ENCODE assay signal across 17 cellular contexts in genomic region chr2:238744951-238745350, GRCh38.
DNase-seq lines count a peak whose midpoint lies in the region; ATAC-seq and TF ChIP-seq lines count a peak whose summit lies in the region.
"Had no signal": no experiment of that assay in that cellular context is flagged by ENCODE, and none has a peak within 500 bp of the region (broad histone marks: within the 10 kb centered on the region; RNA-seq: fewer than 3 reads in every experiment).

No MANE protein-coding gene starts in this region.

- no peaks in the 10 kb centered on the region for H3K27me3 ChIP-seq in lung (ENCODE audit: control insufficient read depth, insufficient read depth)
- H3K27me3 ChIP-seq: BLaER1 treated with 17β-estradiol and CSF1 and Interleukin-3, amounts not matched to agents 10 nM and 100 nM had no signal

- H3K27me3 Mint-ChIP-seq in activated CD4-positive, alpha-beta T cell treated with anti-CD3 and anti-CD28 coated beads, Interleukin-2, amount 10 ng/mL, durations not matched to agents 24 days and 14 days: no peaks in the 10 kb centered on the region

- no peak overlapping the region for H3K4me3 ChIP-seq in lung
- H3K4me3 ChIP-seq: A549; BLaER1 treated with 17β-estradiol and CSF1 and Interleukin-3, amounts not matched to agents 10 nM and 100 nM had no signal

- no peaks in the 10 kb centered on the region for H3K36me3 ChIP-seq in lung (ENCODE audit: control insufficient read depth in 2 of 2, insufficient read depth in 2 of 2, low read length in 2 of 2)

- H3K36me3 Mint-ChIP-seq in activated CD4-positive, alpha-beta T cell treated with anti-CD3 and anti-CD28 coated beads, Interleukin-2, amount 10 ng/mL, durations not matched to agents 24 days and 14 days (ENCODE audit: low read depth): no peaks in the 10 kb centered on the region
- H3K36me3 Mint-ChIP-seq: CD8-positive, alpha-beta T cell had no signal

- H3K9me3 ChIP-seq in lung (ENCODE audit: control insufficient read depth in 2 of 2, insufficient read depth in 1 of 2, low read length in 1 of 2): peaks cover 0 to 6% of the 10 kb centered on the region in 2 donors
- H3K9me3 ChIP-seq: Caco-2 had no signal

- no peak overlapping the region for H3K27ac ChIP-seq in lung (ENCODE audit: low read depth in 1 of 2, low read length in 1 of 2)
- H3K27ac ChIP-seq: 22Rv1; A549; BLaER1 treated with 17β-estradiol and CSF1 and Interleukin-3, amounts not matched to agents 10 nM and 100 nM; C4-2B had no signal

- WGBS in lung, 2 donors: 88 to 90% methylated on average over 13 of the region's 13 CpGs

- peaks cover 6% of the 10 kb centered on the region for H3K9me3 Mint-ChIP-seq in activated CD4-positive, alpha-beta T cell treated with anti-CD3 and anti-CD28 coated beads, Interleukin-2, amount 10 ng/mL, durations not matched to agents 24 days and 14 days
- H3K9me3 Mint-ChIP-seq: CD8-positive, alpha-beta T cell had no signal

- H3K4me1 ChIP-seq in lung (ENCODE audit: control insufficient read depth in 2 of 2, insufficient read depth in 2 of 2, low read length in 2 of 2): no peaks in the 10 kb centered on the region
- H3K4me1 ChIP-seq: A549; BLaER1 treated with 17β-estradiol and CSF1 and Interleukin-3, amounts not matched to agents 10 nM and 100 nM; Caco-2 had no signal

- intact Hi-C loops in activated CD4-positive, alpha-beta T cell treated with anti-CD3 and anti-CD28 coated beads, Interleukin-2, amount 10 ng/mL, durations not matched to agents 24 days and 14 days (cut with micrococcal nuclease): no loop called here

- no peak overlapping the region for H3K27ac Mint-ChIP-seq in activated CD4-positive, alpha-beta T cell treated with anti-CD3 and anti-CD28 coated beads, Interleukin-2, amount 10 ng/mL, durations not matched to agents 24 days and 14 days
- H3K27ac Mint-ChIP-seq: B cell; CD4-positive, alpha-beta T cell; CD8-positive, alpha-beta T cell had no signal

- H3K4me3 Mint-ChIP-seq in activated CD4-positive, alpha-beta T cell treated with anti-CD3 and anti-CD28 coated beads, Interleukin-2, amount 10 ng/mL, durations not matched to agents 24 days and 14 days: no peak overlapping the region
- H3K4me3 Mint-ChIP-seq: B cell; CD4-positive, alpha-beta T cell; CD8-positive, alpha-beta T cell had no signal

- no peak for ATAC-seq in lung (ENCODE audit: insufficient read depth, low FRiP score)
- no peak for ATAC-seq in HG02678 (IDR thresholded peaks at IDR 0.05; ENCODE audit: unreplicated experiment)
- ATAC-seq: A549; CD8-positive, alpha-beta T cell had no signal

- DNase-seq in activated CD4-positive, alpha-beta T cell treated with anti-CD3 and anti-CD28 coated beads, Interleukin-2, amount 10 ng/mL, durations not matched to agents 24 days and 14 days: peak; percentile 25
- no peak for DNase-seq in activated CD4-positive, alpha-beta T cell treated with anti-CD3 and anti-CD28 coated beads, Interleukin-2, amount 50 U/mL, for 48 hours
- peak; percentile 20 for DNase-seq in lung (ENCODE audit: low spot score)
- DNase-seq in stimulated activated CD4-positive, alpha-beta T cell treated with anti-CD3 and anti-CD28 coated beads, Interleukin-15, amount 100 ng/mL, for 24 hours: no peak
- DNase-seq: AML-193; Caco-2; Calu3; CD4-positive, alpha-beta T cell; CD8-positive, alpha-beta T cell; DMS79 treated with DMSO at 0.1 percent for 48 hours; GF-D8 had no signal

- H3K4me1 Mint-ChIP-seq in activated CD4-positive, alpha-beta T cell treated with anti-CD3 and anti-CD28 coated beads, Interleukin-2, amount 10 ng/mL, durations not matched to agents 24 days and 14 days: no peaks in the 10 kb centered on the region
- H3K4me1 Mint-ChIP-seq: B cell had no signal

- no peak for TF ChIP-seq CTCF in lung (IDR thresholded peaks at IDR 0.05; ENCODE audit: control extremely low read depth, extremely low read depth)

Comparison
In these comparisons a context has a peak if more than half of its experiments do, and no peak if none do; other contexts are left out.
1. DNase-seq: peak in activated CD4-positive, alpha-beta T cell treated with anti-CD3 and anti-CD28 coated beads, Interleukin-2, amount 10 ng/mL, durations not matched to agents 24 days and 14 days (single experiment) and lung (single experiment); none in activated CD4-positive, alpha-beta T cell treated with anti-CD3 and anti-CD28 coated beads, Interleukin-2, amount 50 U/mL, for 48 hours (0 of 2) and stimulated activated CD4-positive, alpha-beta T cell treated with anti-CD3 and anti-CD28 coated beads, Interleukin-15, amount 100 ng/mL, for 24 hours (single experiment).